In genomic region chr1:205354259-205354904, GRCh38 we compare ENCODE assay signal across 8 cellular contexts. TPM values are rescaled to one million over a fixed set of nuclear protein-coding genes. Genes with fewer than 3 reads are reported as not detected.
DNase-seq lines count a peak whose midpoint lies in the region; ATAC-seq and TF ChIP-seq lines count a peak whose summit lies in the region.

No MANE protein-coding gene starts in this region.

- H3K4me3 ChIP-seq in colonic mucosa, result no peak overlapping the region

- no peaks in the 10 kb centered on the region for H3K27me3 ChIP-seq in colonic mucosa

- H3K9ac ChIP-seq in colonic mucosa (ENCODE audit: low read depth in 2 of 2, low read length in 2 of 2), result no peak overlapping the region

- H3K36me3 ChIP-seq in colonic mucosa, result no peaks in the 10 kb centered on the region

- peak overlapping the region; percentile 52 for H3K27ac ChIP-seq in colonic mucosa

- intact Hi-C loops in colonic mucosa (cut with DNase I), result loop anchor here (5.0 kb wide), 1 partner anchor 133 kb away; no protein-coding TSS in a partner anchor

- DNase-seq in NOMO-1 (lab: John Stamatoyannopoulos, UW; ENCODE audit: unreplicated experiment in 2 of 2), result peak; percentile 16 to 52
- no peak for DNase-seq in NOMO-1 treated with dmso at 0.1 percent for 144 hours (lab: John Stamatoyannopoulos, UW; ENCODE audit: unreplicated experiment)
- DNase-seq in NCI-H2227 treated with DMSO at 0.1 percent for 48 hours (lab: John Stamatoyannopoulos, UW), result peak; percentile 57
- peak; percentile 40 to 57 for DNase-seq in activated CD4-positive, alpha-beta T cell treated with anti-CD3 and anti-CD28 coated beads for 24 hours (ENCODE audit: low read depth in 2 of 2)
- DNase-seq in colonic mucosa, result peak; percentile 77
- DNase-seq in medulla oblongata (ENCODE audit: extremely low spot score), result peak; percentile 87
- peak; percentile 25 to 27 for DNase-seq in stimulated activated CD8-positive, alpha-beta memory T cell treated with anti-CD3 and anti-CD28 coated beads, Interleukin-7, amount 100 ng/mL, for 1 hour (ENCODE audit: low read depth in 2 of 2)

- no peaks in the 10 kb centered on the region for H3K4me1 ChIP-seq in colonic mucosa

- ATAC-seq in GM18520 (IDR thresholded peaks at IDR 0.05; ENCODE audit: unreplicated experiment), result no peak

- peak; percentile 74 for TF ChIP-seq CTCF in colonic mucosa (IDR thresholded peaks at IDR 0.05)

- H3K9me3 ChIP-seq in colonic mucosa, result no peaks in the 10 kb centered on the region

RNA-seq across cellular contexts. Expression of gene KLHDC8A, which starts 2.3 kb away (rescaled TPM):
- total RNA-seq in colonic mucosa, result under 1 TPM; 0.44 to 0.58 TPM

RNA-seq across cellular contexts. Expression of gene NUAK2, which starts 32.8 kb away (rescaled TPM):
- 10 to 100 TPM; 21.2 to 27.2 TPM for total RNA-seq in colonic mucosa
